In genomic region chr17:1541367-1541904, GRCh38 we compare ENCODE assay signal across 19 cellular contexts. TPM values are rescaled to one million over a fixed set of nuclear protein-coding genes. Genes with fewer than 3 reads are reported as not detected.
DNase-seq lines count a peak whose midpoint lies in the region; ATAC-seq and TF ChIP-seq lines count a peak whose summit lies in the region.
"Had no signal": no experiment of that assay in that cellular context is flagged by ENCODE, and none has a peak within 500 bp of the region (broad histone marks: within the 10 kb centered on the region; RNA-seq: fewer than 3 reads in every experiment).

No MANE protein-coding gene starts in this region.

- peaks cover 21% of the 10 kb centered on the region for H3K36me3 Mint-ChIP-seq in T-helper 1 cell treated with Interleukin-12 subunit alpha and Interleukin-12 subunit beta and Interleukin-4 antibody, amounts not matched to agents 30 μg/mL and 1 μg/mL, for 36 hours (ENCODE audit: low read depth)
- H3K36me3 Mint-ChIP-seq in activated T-cell treated with anti-CD3 and anti-CD28 coated beads, Interleukin-2, amount 50 U/mL, for 72 hours (ENCODE audit: insufficient read depth in 2 of 2): peaks cover 2 to 5% of the 10 kb centered on the region in 2 donors
- peaks cover 32% of the 10 kb centered on the region for H3K36me3 Mint-ChIP-seq in activated naive CD8-positive, alpha-beta T cell treated with anti-CD3 and anti-CD28 coated beads, Interleukin-2, amount 50 U/mL, for 24 hours (ENCODE audit: low read depth)
- H3K36me3 Mint-ChIP-seq in activated naive CD8-positive, alpha-beta T cell treated with anti-CD3 and anti-CD28 coated beads for 36 hours: peaks cover 3% of the 10 kb centered on the region

- TF ChIP-seq CTCF in osteoblast (IDR thresholded peaks at IDR 0.05; ENCODE audit: extremely low read depth, low read depth, low read length): no peak

- H3K4me2 ChIP-seq in osteoblast (ENCODE audit: insufficient read depth, low read length): no peak overlapping the region
- H3K4me2 ChIP-seq: A549, GM23338 had no signal

- no peaks in the 10 kb centered on the region for H3K4me1 Mint-ChIP-seq in T-helper 1 cell treated with Interleukin-12 subunit alpha and Interleukin-12 subunit beta and Interleukin-4 antibody, amounts not matched to agents 30 μg/mL and 1 μg/mL, for 36 hours (ENCODE audit: low read depth)
- H3K4me1 Mint-ChIP-seq in activated T-cell treated with anti-CD3 and anti-CD28 coated beads, Interleukin-2, amount 50 U/mL, for 72 hours (ENCODE audit: low read depth): peaks cover 10% of the 10 kb centered on the region
- no peaks in the 10 kb centered on the region for H3K4me1 Mint-ChIP-seq in activated naive CD8-positive, alpha-beta T cell treated with anti-CD3 and anti-CD28 coated beads, Interleukin-2, amount 50 U/mL, for 24 hours
- peaks cover 3% of the 10 kb centered on the region for H3K4me1 Mint-ChIP-seq in activated naive CD8-positive, alpha-beta T cell treated with anti-CD3 and anti-CD28 coated beads for 36 hours

- H3K27ac Mint-ChIP-seq in T-helper 1 cell treated with Interleukin-12 subunit alpha and Interleukin-12 subunit beta and Interleukin-4 antibody, amounts not matched to agents 30 μg/mL and 1 μg/mL, for 36 hours: peak overlapping the region; percentile 11
- peak overlapping the region; percentile 59 for H3K27ac Mint-ChIP-seq in activated T-cell treated with anti-CD3 and anti-CD28 coated beads, Interleukin-2, amount 50 U/mL, for 72 hours
- no peak overlapping the region for H3K27ac Mint-ChIP-seq in activated naive CD8-positive, alpha-beta T cell treated with anti-CD3 and anti-CD28 coated beads, Interleukin-2, amount 50 U/mL, for 24 hours
- no peak overlapping the region for H3K27ac Mint-ChIP-seq in activated naive CD8-positive, alpha-beta T cell treated with anti-CD3 and anti-CD28 coated beads for 36 hours
- H3K27ac Mint-ChIP-seq: CD4-positive, alpha-beta T cell; GM23338 had no signal

- no peak overlapping the region for H3K4me3 Mint-ChIP-seq in T-helper 1 cell treated with Interleukin-12 subunit alpha and Interleukin-12 subunit beta and Interleukin-4 antibody, amounts not matched to agents 30 μg/mL and 1 μg/mL, for 36 hours
- no peak overlapping the region for H3K4me3 Mint-ChIP-seq in activated T-cell treated with anti-CD3 and anti-CD28 coated beads, Interleukin-2, amount 50 U/mL, for 72 hours
- H3K4me3 Mint-ChIP-seq in activated naive CD8-positive, alpha-beta T cell treated with anti-CD3 and anti-CD28 coated beads, Interleukin-2, amount 50 U/mL, for 24 hours: no peak overlapping the region
- H3K4me3 Mint-ChIP-seq in activated naive CD8-positive, alpha-beta T cell treated with anti-CD3 and anti-CD28 coated beads for 36 hours: no peak overlapping the region
- H3K4me3 Mint-ChIP-seq: CD4-positive, alpha-beta T cell; GM23338 had no signal

- H3K4me1 ChIP-seq in osteoblast (ENCODE audit: insufficient read depth, low read length): peaks cover 3% of the 10 kb centered on the region
- H3K4me1 ChIP-seq: A549 had no signal

- ATAC-seq in activated T-cell treated with anti-CD3 and anti-CD28 coated beads, Interleukin-2, amount 50 U/mL, for 72 hours (replicated peaks in 1 of 2): peak; percentile 49 to 73
- ATAC-seq in activated naive CD8-positive, alpha-beta T cell treated with anti-CD3 and anti-CD28 coated beads, Interleukin-2, amount 50 U/mL, for 24 hours: peak; percentile 20
- ATAC-seq in HG03135 (IDR thresholded peaks at IDR 0.05; ENCODE audit: unreplicated experiment): no peak
- ATAC-seq: A549, GM23338 had no signal

- H3K9me3 Mint-ChIP-seq in T-helper 1 cell treated with Interleukin-12 subunit alpha and Interleukin-12 subunit beta and Interleukin-4 antibody, amounts not matched to agents 30 μg/mL and 1 μg/mL, for 36 hours: no peaks in the 10 kb centered on the region
- H3K9me3 Mint-ChIP-seq in activated T-cell treated with anti-CD3 and anti-CD28 coated beads, Interleukin-2, amount 50 U/mL, for 72 hours: no peaks in the 10 kb centered on the region
- no peaks in the 10 kb centered on the region for H3K9me3 Mint-ChIP-seq in activated naive CD8-positive, alpha-beta T cell treated with anti-CD3 and anti-CD28 coated beads, Interleukin-2, amount 50 U/mL, for 24 hours
- no peaks in the 10 kb centered on the region for H3K9me3 Mint-ChIP-seq in activated naive CD8-positive, alpha-beta T cell treated with anti-CD3 and anti-CD28 coated beads for 36 hours
- H3K9me3 Mint-ChIP-seq: CD4-positive, alpha-beta T cell; GM23338 had no signal

- no peaks in the 10 kb centered on the region for H3K27me3 ChIP-seq in osteoblast (ENCODE audit: insufficient read depth, low read length)

- H2AFZ ChIP-seq in osteoblast (ENCODE audit: low read length): no peak overlapping the region
- H2AFZ ChIP-seq: GM23338 had no signal

- peaks cover 5% of the 10 kb centered on the region for H3K79me2 ChIP-seq in osteoblast (ENCODE audit: insufficient read depth, low read length)

- peaks cover 58% of the 10 kb centered on the region for H3K36me3 ChIP-seq in osteoblast (ENCODE audit: insufficient read depth, low read length)

- no peaks in the 10 kb centered on the region for H3K27me3 Mint-ChIP-seq in T-helper 1 cell treated with Interleukin-12 subunit alpha and Interleukin-12 subunit beta and Interleukin-4 antibody, amounts not matched to agents 30 μg/mL and 1 μg/mL, for 36 hours (ENCODE audit: low read depth)
- no peaks in the 10 kb centered on the region for H3K27me3 Mint-ChIP-seq in activated T-cell treated with anti-CD3 and anti-CD28 coated beads, Interleukin-2, amount 50 U/mL, for 72 hours (ENCODE audit: low read depth)
- no peaks in the 10 kb centered on the region for H3K27me3 Mint-ChIP-seq in activated naive CD8-positive, alpha-beta T cell treated with anti-CD3 and anti-CD28 coated beads, Interleukin-2, amount 50 U/mL, for 24 hours
- no peaks in the 10 kb centered on the region for H3K27me3 Mint-ChIP-seq in activated naive CD8-positive, alpha-beta T cell treated with anti-CD3 and anti-CD28 coated beads for 36 hours
- H3K27me3 Mint-ChIP-seq: CD4-positive, alpha-beta T cell had no signal

- DNase-seq in T-helper 1 cell (no peak), osteoblast (ENCODE audit: insufficient read length, low spot score, missing footprints) (peak; percentile 51)
- no peak for DNase-seq in activated T-cell treated with anti-CD3 and anti-CD28 coated beads, Interleukin-2, amount 50 U/mL, for 72 hours
- no peak for DNase-seq in activated T-cell treated with anti-CD3 and anti-CD28 coated beads, Interleukin-2, amount 50 U/mL, for 48 hours
- no peak for DNase-seq in activated naive CD8-positive, alpha-beta T cell treated with anti-CD3 and anti-CD28 coated beads, Interleukin-2, amount 50 U/mL, for 24 hours
- DNase-seq in activated naive CD8-positive, alpha-beta T cell treated with anti-CD3 and anti-CD28 coated beads for 36 hours: no peak
- DNase-seq: AML-193; CD4-positive, alpha-beta T cell; DMS153; DMS79; GDM1; HCEC 1CT had no signal

- H3K27ac ChIP-seq in osteoblast (ENCODE audit: low read depth, low read length): no peak overlapping the region
- H3K27ac ChIP-seq: 22Rv1, A549, C4-2B, HL-60 had no signal

- no peaks in the 10 kb centered on the region for H3K9me3 ChIP-seq in osteoblast (ENCODE audit: low read depth, low read length)
- H3K9me3 ChIP-seq: A549 had no signal

- peaks cover 20% of the 10 kb centered on the region for H4K20me1 ChIP-seq in osteoblast (ENCODE audit: insufficient read depth, low read length)

- no peak overlapping the region for H3K4me3 ChIP-seq in osteoblast (ENCODE audit: insufficient read depth, low read length)
- H3K4me3 ChIP-seq: A549, GM23338 had no signal

RNA-seq across cellular contexts. Expression of gene PITPNA, which starts 21.2 kb away (rescaled TPM):
- 10 to 100 TPM; 36.0 to 40.7 TPM for total RNA-seq in activated T-cell treated with anti-CD3 and anti-CD28 coated beads, Interleukin-2, amount 50 U/mL, for 72 hours
- 10 to 100 TPM; 54.9 to 58.4 TPM for total RNA-seq in activated naive CD8-positive, alpha-beta T cell treated with anti-CD3 and anti-CD28 coated beads for 36 hours
- total RNA-seq in osteoblast: 19.2 and 21.5 TPM in 2 replicates

RNA-seq across cellular contexts. Expression of gene INPP5K, which starts 25.0 kb away (rescaled TPM):
- total RNA-seq in activated T-cell treated with anti-CD3 and anti-CD28 coated beads, Interleukin-2, amount 50 U/mL, for 72 hours: 10 to 100 TPM; 48.4 to 51.2 TPM
- total RNA-seq in activated naive CD8-positive, alpha-beta T cell treated with anti-CD3 and anti-CD28 coated beads for 36 hours: 10 to 100 TPM; 18.1 to 18.2 TPM
- total RNA-seq in osteoblast: 40.4 and 51.4 TPM in 2 replicates

RNA-seq across cellular contexts. Expression of gene MYO1C, which starts 49.0 kb away (rescaled TPM):
- 10 to 100 TPM; 32.8 to 49.9 TPM for total RNA-seq in activated T-cell treated with anti-CD3 and anti-CD28 coated beads, Interleukin-2, amount 50 U/mL, for 72 hours
- total RNA-seq in activated naive CD8-positive, alpha-beta T cell treated with anti-CD3 and anti-CD28 coated beads for 36 hours: 10 to 100 TPM; 10.5 to 11.7 TPM
- total RNA-seq in osteoblast: 204 and 250 TPM in 2 replicates

Comparison
In these comparisons a context has a peak if more than half of its experiments do, and no peak if none do; other contexts are left out.
1. H3K27ac Mint-ChIP-seq: peak in T-helper 1 cell treated with Interleukin-12 subunit alpha and Interleukin-12 subunit beta and Interleukin-4 antibody, amounts not matched to agents 30 μg/mL and 1 μg/mL, for 36 hours (single experiment) and activated T-cell treated with anti-CD3 and anti-CD28 coated beads, Interleukin-2, amount 50 U/mL, for 72 hours (single experiment); none in activated naive CD8-positive, alpha-beta T cell treated with anti-CD3 and anti-CD28 coated beads, Interleukin-2, amount 50 U/mL, for 24 hours (single experiment) and activated naive CD8-positive, alpha-beta T cell treated with anti-CD3 and anti-CD28 coated beads for 36 hours (single experiment).